ENCODE assay signal across 9 cellular contexts in genomic region chr9:127388856-127389238, GRCh38. TPM values are rescaled to one million over a fixed set of nuclear protein-coding genes. Genes with fewer than 3 reads are reported as not detected.
DNase-seq lines count a peak whose midpoint lies in the region; ATAC-seq, FAIRE-seq and TF ChIP-seq lines count a peak whose summit lies in the region.
"Had no signal": no experiment of that assay in that cellular context is flagged by ENCODE, and none has a peak within 500 bp of the region (broad histone marks: within the 10 kb centered on the region; RNA-seq: fewer than 3 reads in every experiment).

No MANE protein-coding gene starts in this region.

- H3K79me2 ChIP-seq in Karpas-422 (ENCODE audit: low read length): no peaks in the 10 kb centered on the region

- peak overlapping the region; percentile 67 for H3K4me3 Mint-ChIP-seq in natural killer cell treated with Interleukin-12 subunit alpha and Interleukin-12 subunit beta and Interleukin-15 and Interleukin-18, amount 100 ng/mL, for 72 hours

- H3K27ac ChIP-seq in AG04450 (ENCODE audit: low read depth, low read length) (peak overlapping the region; percentile 83), Karpas-422 (ENCODE audit: low read length) (peak overlapping the region; percentile 72), body of pancreas (peak overlapping the region; percentile 17 to 55 (median 19)), WERI-Rb-1 (no peak overlapping the region), left lung (peak overlapping the region in 1 of 2 donors; percentile 39)

- no peak overlapping the region for H3K4me3 ChIP-seq in AG04450 (ENCODE audit: low read depth, low read length)
- no peak overlapping the region; the same call in 1 of the 2 replicates for H3K4me3 ChIP-seq in Karpas-422 (ENCODE audit: low read length)
- H3K4me3 ChIP-seq in body of pancreas: no peak overlapping the region
- no peak overlapping the region for H3K4me3 ChIP-seq in WERI-Rb-1 (ENCODE audit: low read depth, low read length)
- H3K4me3 ChIP-seq in left lung: no peak overlapping the region

- ATAC-seq in body of pancreas (no peak), left lung (no peak)
- no peak for ATAC-seq in natural killer cell treated with Interleukin-12 subunit alpha and Interleukin-12 subunit beta and Interleukin-15 and Interleukin-18, amount 100 ng/mL, for 72 hours
- ATAC-seq: left lobe of liver had no signal

- intact Hi-C loops in body of pancreas (cut with DNase I): no loop called here
- intact Hi-C loops in left lung (cut with DNase I): no loop called here

- no peaks in the 10 kb centered on the region for H3K36me3 ChIP-seq in Karpas-422 (ENCODE audit: insufficient read depth, low read length)
- no peaks in the 10 kb centered on the region for H3K36me3 ChIP-seq in body of pancreas (replicated peaks in 1 of 2; ENCODE audit: insufficient read depth in 1 of 2, low read depth in 2 of 2)
- H3K36me3 ChIP-seq in WERI-Rb-1: peaks cover 19% of the 10 kb centered on the region
- H3K36me3 ChIP-seq in left lung: no peaks in the 10 kb centered on the region

- H3K9me2 ChIP-seq in Karpas-422 (replicated peaks; ENCODE audit: insufficient read depth, low read length): no peaks in the 10 kb centered on the region

- H3K9me3 Mint-ChIP-seq in natural killer cell treated with Interleukin-12 subunit alpha and Interleukin-12 subunit beta and Interleukin-15 and Interleukin-18, amount 100 ng/mL, for 72 hours: no peaks in the 10 kb centered on the region

- peak overlapping the region; percentile 31; the same call in 1 of the 2 replicates for H2AFZ ChIP-seq in Karpas-422 (ENCODE audit: low read length)

- DNase-seq in AG04450 (ENCODE audit: low read depth, low spot score) (no peak), Karpas-422 (peak; percentile 47), body of pancreas (no peak), WERI-Rb-1 (no peak), left lung (no peak), H54 (ENCODE audit: insufficient read length, low spot score) (no peak), NCI-H2227 treated with DMSO at 0.1 percent for 48 hours (lab: John Stamatoyannopoulos, UW) (no peak)
- no peak for DNase-seq in natural killer cell treated with Interleukin-12 subunit alpha and Interleukin-12 subunit beta and Interleukin-15 and Interleukin-18, amount 100 ng/mL, for 72 hours (ENCODE audit: low spot score)

- peak overlapping the region; percentile 63 to 69 for H3K27ac Mint-ChIP-seq in natural killer cell treated with Interleukin-12 subunit alpha and Interleukin-12 subunit beta and Interleukin-15 and Interleukin-18, amount 100 ng/mL, for 72 hours

- no peaks in the 10 kb centered on the region for H4K20me1 ChIP-seq in Karpas-422 (ENCODE audit: insufficient read depth, low read depth, low read length)

- POLR2A ChIA-PET in AG04450 (lab: Yijun Ruan, JAX): interaction anchor here (0.7 to 1.2 kb wide), 3 partner anchors 8 to 199 kb away, joined by 4 to 9 read pairs (median 6); partner anchors contain the start of genes LRSAM1, RPL12 and SLC2A8

- CTCF ChIA-PET in AG04450 (lab: Charles Lee): interaction anchor here (0.7 kb wide), 3 partner anchors 8 to 961 kb away, joined by 3 to 5 read pairs (median 3); partner anchors contain the start of gene SLC2A8

- peaks cover 37% of the 10 kb centered on the region for H3K4me1 ChIP-seq in Karpas-422 (ENCODE audit: low read length)
- H3K4me1 ChIP-seq in body of pancreas: no peaks in the 10 kb centered on the region
- H3K4me1 ChIP-seq in left lung: peaks cover 4 to 15% of the 10 kb centered on the region in 2 donors

- H3K9me3 ChIP-seq in AG04450 (ENCODE audit: control insufficient read depth, insufficient read depth, low read length): no peaks in the 10 kb centered on the region
- no peaks in the 10 kb centered on the region for H3K9me3 ChIP-seq in Karpas-422 (ENCODE audit: low read length)
- H3K9me3 ChIP-seq in body of pancreas: no peaks in the 10 kb centered on the region
- H3K9me3 ChIP-seq in WERI-Rb-1 (ENCODE audit: severe bottlenecking): no peaks in the 10 kb centered on the region
- H3K9me3 ChIP-seq in left lung: no peaks in the 10 kb centered on the region

- TF ChIP-seq CTCF in AG04450 (IDR thresholded peaks at IDR 0.05; ENCODE audit: low read depth, low read length) (no peak), body of pancreas (IDR thresholded peaks at IDR 0.05) (no peak), WERI-Rb-1 (IDR thresholded peaks at IDR 0.05; ENCODE audit: low read depth, low read length) (no peak), left lung (IDR thresholded peaks at IDR 0.05) (no peak)

- TF ChIP-seq POLR2A in body of pancreas (IDR thresholded peaks at IDR 0.05) (no peak), H54 (IDR thresholded peaks at IDR 0.05; ENCODE audit: low read depth, low read length) (no peak)

- H3K36me3 Mint-ChIP-seq in natural killer cell treated with Interleukin-12 subunit alpha and Interleukin-12 subunit beta and Interleukin-15 and Interleukin-18, amount 100 ng/mL, for 72 hours: no peaks in the 10 kb centered on the region

- peaks cover 14 to 23% of the 10 kb centered on the region in 2 donors for H3K4me1 Mint-ChIP-seq in natural killer cell treated with Interleukin-12 subunit alpha and Interleukin-12 subunit beta and Interleukin-15 and Interleukin-18, amount 100 ng/mL, for 72 hours (ENCODE audit: low read depth in 2 of 2)

- peak overlapping the region; percentile 55 for H3K4me2 ChIP-seq in Karpas-422 (ENCODE audit: low read depth, low read length, poor library complexity, severe bottlenecking)

- H3K27me3 ChIP-seq in AG04450 (ENCODE audit: control insufficient read depth, insufficient read depth, low read length): peaks cover 19% of the 10 kb centered on the region
- no peaks in the 10 kb centered on the region for H3K27me3 ChIP-seq in Karpas-422 (ENCODE audit: low read length)
- no peaks in the 10 kb centered on the region for H3K27me3 ChIP-seq in body of pancreas
- H3K27me3 ChIP-seq in WERI-Rb-1 (ENCODE audit: insufficient read depth, low read depth, severe bottlenecking): no peaks in the 10 kb centered on the region
- H3K27me3 ChIP-seq in left lung: no peaks in the 10 kb centered on the region

- no peak for FAIRE-seq in H54 (lab: Jason Lieb, UNC)

- H3K9ac ChIP-seq in Karpas-422 (ENCODE audit: low read length): peak overlapping the region; percentile 34; the same call in 1 of the 2 replicates

- 62 to 66% methylated on average over 6 of the region's 6 CpGs for WGBS in body of pancreas, 2 donors

- H3K27me3 Mint-ChIP-seq in natural killer cell treated with Interleukin-12 subunit alpha and Interleukin-12 subunit beta and Interleukin-15 and Interleukin-18, amount 100 ng/mL, for 72 hours: peaks cover 23 to 29% of the 10 kb centered on the region in 2 donors

RNA-seq across cellular contexts. Expression of gene SLC2A8, which starts 8.1 kb away (rescaled TPM):
- 5.4 and 6.3 TPM in 2 replicates for polyA plus RNA-seq in AG04450 (2011; rRNA removed)
- 4.6 and 5.7 TPM in 2 replicates for polyA minus RNA-seq in AG04450 (2011; rRNA and poly(A)+ RNA removed)
- 11.3 and 29.4 TPM in 2 replicates for total RNA-seq in Karpas-422 (2014; rRNA removed; shearing (Covaris generic); ENCODE audit: low replicate concordance)
- 10 to 100 TPM; 10.9 to 18.2 TPM for total RNA-seq in body of pancreas
- total RNA-seq in natural killer cell treated with Interleukin-12 subunit alpha and Interleukin-12 subunit beta and Interleukin-15 and Interleukin-18, amount 100 ng/mL, for 72 hours: 10 to 100 TPM in 1 of 2 donors, 1 to 10 TPM in 1; 8.8 to 16.5 TPM
- total RNA-seq in left lung: 10 to 100 TPM; 20.1 to 23.2 TPM

RNA-seq across cellular contexts. Expression of gene ZNF79, which starts 35.3 kb away (rescaled TPM):
- polyA plus RNA-seq in AG04450 (2011; rRNA removed): 5.2 and 5.6 TPM in 2 replicates
- 19.7 and 21.1 TPM in 2 replicates for polyA minus RNA-seq in AG04450 (2011; rRNA and poly(A)+ RNA removed)
- 8.1 and 10.5 TPM in 2 replicates for total RNA-seq in Karpas-422 (2014; rRNA removed; shearing (Covaris generic); ENCODE audit: low replicate concordance)
- total RNA-seq in body of pancreas: 10 to 100 TPM in 1 of 2 donors, 1 to 10 TPM in 1; 4.7 to 11.5 TPM
- total RNA-seq in natural killer cell treated with Interleukin-12 subunit alpha and Interleukin-12 subunit beta and Interleukin-15 and Interleukin-18, amount 100 ng/mL, for 72 hours: 10 to 100 TPM; 14.4 to 16.3 TPM
- total RNA-seq in left lung: 1 to 10 TPM; 7.7 to 9.0 TPM
